ENCODE assay signal across 15 cellular contexts in genomic region chr12:75892779-75893408, GRCh38.
DNase-seq lines count a peak whose midpoint lies in the region; ATAC-seq, FAIRE-seq and TF ChIP-seq lines count a peak whose summit lies in the region.
"Had no signal": no experiment of that assay in that cellular context is flagged by ENCODE, and none has a peak within 500 bp of the region (broad histone marks: within the 10 kb centered on the region; RNA-seq: fewer than 3 reads in every experiment).

No MANE protein-coding gene starts in this region.

- H2AFZ ChIP-seq in K562 (ENCODE audit: low read depth, low read length): no peak overlapping the region
- H2AFZ ChIP-seq: neural progenitor cell had no signal

- no peaks in the 10 kb centered on the region for H3K36me3 ChIP-seq in K562 (ENCODE audit: control insufficient read depth, insufficient read depth, low read length)
- H3K36me3 ChIP-seq: BLaER1 treated with 17β-estradiol and CSF1 and Interleukin-3, amounts not matched to agents 10 nM and 100 nM; neural progenitor cell; uterus; WERI-Rb-1 had no signal

- no peak overlapping the region for H3K9ac ChIP-seq in K562 (ENCODE audit: insufficient read depth in 1 of 2, low read depth in 2 of 2, low read length in 2 of 2)
- H3K9ac ChIP-seq: BLaER1 treated with 17β-estradiol and CSF1 and Interleukin-3, amounts not matched to agents 10 nM and 100 nM; neural progenitor cell had no signal

- TF ChIP-seq EP300 in K562 (IDR thresholded peaks at IDR 0.05; ENCODE audit: low read length): peak; percentile 95

- 0% methylated on average over 4 of the region's 5 CpGs for WGBS in K562 (ENCODE audit: insufficient coverage, low coverage, missing lambda C conversion rate)

- H3K27me3 ChIP-seq in K562 (ENCODE audit: control insufficient read depth in 2 of 2, insufficient read depth in 2 of 2, low read length in 2 of 2): no peaks in the 10 kb centered on the region; a peak in 1 of 5 replicates
- H3K27me3 ChIP-seq: BLaER1 treated with 17β-estradiol and CSF1 and Interleukin-3, amounts not matched to agents 10 nM and 100 nM; neural progenitor cell; uterus had no signal

- BruUV-seq in Calu3 (replicated peaks; lab: Mats Ljungman, UMichigan) (no TSS peak), K562 (replicated peaks; lab: Mats Ljungman, UMichigan) (no TSS peak)

- peaks cover 70% of the 10 kb centered on the region for H3K4me1 Mint-ChIP-seq in Calu3 (ENCODE audit: low read depth, unreplicated experiment)
- H3K4me1 Mint-ChIP-seq in activated T-cell treated with anti-CD3 and anti-CD28 coated beads, Interleukin-2, amount 50 U/mL, for 24 hours (ENCODE audit: low read depth): peaks cover 12% of the 10 kb centered on the region

- 0 out of 2 replicates have a peak overlapping the region, but pooled peaks have one; percentile 41 for H3K4me2 ChIP-seq in K562 (ENCODE audit: insufficient read depth, low read length)
- H3K4me2 ChIP-seq: BLaER1 treated with 17β-estradiol and CSF1 and Interleukin-3, amounts not matched to agents 10 nM and 100 nM; neural progenitor cell had no signal

- intact Hi-C loops in Calu3 (cut with micrococcal nuclease; ENCODE audit: unreplicated experiment): loop anchor here (5.0 kb wide), 1 partner anchor 39 kb away; no protein-coding TSS in a partner anchor
- intact Hi-C loops in K562 (cut with micrococcal nuclease): loop anchor here (1.0 to 10.0 kb wide), 4 partner anchors 41 to 188 kb away; partner anchors contain the start of gene PHLDA1

- no peak overlapping the region for H3K4me3 ChIP-seq in K562
- H3K4me3 ChIP-seq: BLaER1 treated with 17β-estradiol and CSF1 and Interleukin-3, amounts not matched to agents 10 nM and 100 nM; neural progenitor cell; uterus had no signal

- peak; percentile 30 for DNase-seq in Calu3
- DNase-seq in LoVo (ENCODE audit: low spot score): peak; percentile 81
- DNase-seq in K562 (ENCODE audit: extremely low read depth in 1 of 4, low spot score in 3 of 4): peak; percentile 68 to 94 (median 80)
- DNase-seq in kidney tubule cell (ENCODE audit: low spot score): peak; percentile 73
- DNase-seq in NCI-H2171 (lab: John Stamatoyannopoulos, UW): no peak
- DNase-seq in DMS53 treated with DMSO at 0.1 percent for 48 hours (lab: John Stamatoyannopoulos, UW; ENCODE audit: unreplicated experiment): no peak
- DNase-seq in activated T-cell treated with anti-CD3 and anti-CD28 coated beads, Interleukin-2, amount 50 U/mL, for 24 hours: no peak
- DNase-seq: aorta; stimulated activated CD4-positive, alpha-beta T cell treated with anti-CD3 and anti-CD28 coated beads, Interleukin-12 subunit alpha, Interleukin-12 subunit beta, amount 100 ng/mL, for 4 hours; uterus; WERI-Rb-1 had no signal

- no peaks in the 10 kb centered on the region for H3K79me2 ChIP-seq in K562 (ENCODE audit: control insufficient read depth, insufficient read depth, low read length)

- no peaks in the 10 kb centered on the region for H3K9me3 Mint-ChIP-seq in Calu3 (ENCODE audit: low read depth, unreplicated experiment)
- no peaks in the 10 kb centered on the region for H3K9me3 Mint-ChIP-seq in activated T-cell treated with anti-CD3 and anti-CD28 coated beads, Interleukin-2, amount 50 U/mL, for 24 hours
- H3K9me3 Mint-ChIP-seq: neural progenitor cell had no signal

- H3K9me1 ChIP-seq in K562 (ENCODE audit: control insufficient read depth, insufficient read depth, low read length): no peaks in the 10 kb centered on the region

- peak; percentile 26 to 46; a peak in 3 of 4 replicates for TF ChIP-seq RAD21 in K562 (CRISPR knock-in tag; conservative IDR thresholded peaks at IDR 0.05 in 1 of 2, IDR thresholded peaks at IDR 0.05 in 1 of 2)

- H3K4me1 ChIP-seq in K562 (replicated peaks in 1 of 2; ENCODE audit: control insufficient read depth in 2 of 2, insufficient read depth in 2 of 2, low read length in 2 of 2): peaks cover 0 to 22% of the 10 kb centered on the region in 2 experiments; a peak in 4 of 5 replicates
- H3K4me1 ChIP-seq: uterus had no signal

- peak overlapping the region; percentile 7 for H3K27ac Mint-ChIP-seq in Calu3 (ENCODE audit: unreplicated experiment)
- no peak overlapping the region for H3K27ac Mint-ChIP-seq in activated T-cell treated with anti-CD3 and anti-CD28 coated beads, Interleukin-2, amount 50 U/mL, for 24 hours
- H3K27ac Mint-ChIP-seq: neural progenitor cell had no signal

- H3K27ac ChIP-seq in K562 (ENCODE audit: extremely low read depth, low read depth, low read length): no peak overlapping the region; the same call in 2 of the 3 replicates
- H3K27ac ChIP-seq: BLaER1 treated with 17β-estradiol and CSF1 and Interleukin-3, amounts not matched to agents 10 nM and 100 nM; neural progenitor cell; RWPE1; uterus; WERI-Rb-1 had no signal

- H3K36me3 Mint-ChIP-seq in Calu3 (ENCODE audit: insufficient read depth, unreplicated experiment): no peaks in the 10 kb centered on the region
- H3K36me3 Mint-ChIP-seq in activated T-cell treated with anti-CD3 and anti-CD28 coated beads, Interleukin-2, amount 50 U/mL, for 24 hours (ENCODE audit: low read depth): no peaks in the 10 kb centered on the region
- H3K36me3 Mint-ChIP-seq: neural progenitor cell had no signal

- TF ChIP-seq CTCF in Calu3 (IDR thresholded peaks at IDR 0.05; ENCODE audit: unreplicated experiment): no peak
- TF ChIP-seq CTCF in K562 (IDR thresholded peaks at IDR 0.05 in 2 of 3, conservative IDR thresholded peaks at IDR 0.05 in 1 of 3; ENCODE audit: insufficient read depth in 2 of 3, low read depth in 1 of 3, low read length in 3 of 3): peak in 1 of 3 experiments; percentile 10; a peak in 1 of 6 replicates

- no peak for TF ChIP-seq POLR2A in K562 (conservative IDR thresholded peaks at IDR 0.05)

- H4K20me1 ChIP-seq in K562 (replicated peaks; ENCODE audit: control insufficient read depth, insufficient read depth, low read length): no peaks in the 10 kb centered on the region; the same call in 1 of the 2 replicates
- H4K20me1 ChIP-seq: BLaER1 treated with 17β-estradiol and CSF1 and Interleukin-3, amounts not matched to agents 10 nM and 100 nM had no signal

- POLR2A ChIA-PET in K562 (lab: Yijun Ruan, JAX): interaction anchor here (0.6 kb wide), 1 partner anchor 712 kb away, joined by 3 read pairs; no protein-coding TSS in a partner anchor

- H3K4me3 Mint-ChIP-seq in Calu3 (ENCODE audit: low read depth, unreplicated experiment): no peak overlapping the region
- H3K4me3 Mint-ChIP-seq in activated T-cell treated with anti-CD3 and anti-CD28 coated beads, Interleukin-2, amount 50 U/mL, for 24 hours: no peak overlapping the region
- H3K4me3 Mint-ChIP-seq: neural progenitor cell had no signal

- in situ Hi-C loops in K562 (cut with MboI): no loop called here

- CTCF ChIA-PET in Calu3 (lab: Charles Lee) (no interaction called here), K562 (lab: Yijun Ruan, JAX; ENCODE audit: low intra/inter-chr PET ratio) (no interaction called here)

- peak; percentile 98 for FAIRE-seq in K562 (lab: Jason Lieb, UNC)

- H3K9me3 ChIP-seq in K562 (replicated peaks; ENCODE audit: control insufficient read depth, insufficient read depth, low read depth, low read length): no peaks in the 10 kb centered on the region
- H3K9me3 ChIP-seq: uterus had no signal

- no peaks in the 10 kb centered on the region for H3K27me3 Mint-ChIP-seq in Calu3 (ENCODE audit: unreplicated experiment)
- peaks cover 22% of the 10 kb centered on the region for H3K27me3 Mint-ChIP-seq in activated T-cell treated with anti-CD3 and anti-CD28 coated beads, Interleukin-2, amount 50 U/mL, for 24 hours

- ATAC-seq in K562 (peak; percentile 98), HG02678 (IDR thresholded peaks at IDR 0.05; ENCODE audit: unreplicated experiment) (no peak)

TF ChIP-seq in K562, 482 proteins besides CTCF, POLR2A, EP300 and RAD21 (continues in another document):
- TF ChIP-seq LEF1 (IDR thresholded peaks at IDR 0.05): peak; percentile 82
- no peak; the same call in 1 of the 2 replicates for TF ChIP-seq TRIM28 (IDR thresholded peaks at IDR 0.05)
- TF ChIP-seq ETV6 (IDR thresholded peaks at IDR 0.05; ENCODE audit: borderline replicate concordance in 1 of 2, low read depth in 2 of 2, low read length in 1 of 2): peak in 1 of 2 experiments; percentile 87; a peak in 1 of 4 replicates
- no peak for TF ChIP-seq ETV6 (CRISPR knock-in tag; IDR thresholded peaks at IDR 0.05; ENCODE audit: borderline replicate concordance)
- TF ChIP-seq, protein P1, sequence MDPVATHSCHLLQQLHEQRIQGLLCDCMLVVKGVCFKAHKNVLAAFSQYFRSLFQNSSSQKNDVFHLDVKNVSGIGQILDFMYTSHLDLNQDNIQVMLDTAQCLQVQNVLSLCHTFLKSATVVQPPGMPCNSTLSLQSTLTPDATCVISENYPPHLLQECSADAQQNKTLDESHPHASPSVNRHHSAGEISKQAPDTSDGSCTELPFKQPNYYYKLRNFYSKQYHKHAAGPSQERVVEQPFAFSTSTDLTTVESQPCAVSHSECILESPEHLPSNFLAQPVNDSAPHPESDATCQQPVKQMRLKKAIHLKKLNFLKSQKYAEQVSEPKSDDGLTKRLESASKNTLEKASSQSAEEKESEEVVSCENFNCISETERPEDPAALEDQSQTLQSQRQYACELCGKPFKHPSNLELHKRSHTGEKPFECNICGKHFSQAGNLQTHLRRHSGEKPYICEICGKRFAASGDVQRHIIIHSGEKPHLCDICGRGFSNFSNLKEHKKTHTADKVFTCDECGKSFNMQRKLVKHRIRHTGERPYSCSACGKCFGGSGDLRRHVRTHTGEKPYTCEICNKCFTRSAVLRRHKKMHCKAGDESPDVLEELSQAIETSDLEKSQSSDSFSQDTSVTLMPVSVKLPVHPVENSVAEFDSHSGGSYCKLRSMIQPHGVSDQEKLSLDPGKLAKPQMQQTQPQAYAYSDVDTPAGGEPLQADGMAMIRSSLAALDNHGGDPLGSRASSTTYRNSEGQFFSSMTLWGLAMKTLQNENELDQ (CRISPR knock-in tag; IDR thresholded peaks at IDR 0.05; ENCODE audit: borderline replicate concordance): no peak
- no peak for TF ChIP-seq ZNF77 (CRISPR knock-in tag; IDR thresholded peaks at IDR 0.05)
- TF ChIP-seq POU5F1 (IDR thresholded peaks at IDR 0.05; ENCODE audit: borderline replicate concordance, low read depth, low read length, partially characterized antibody): no peak
- TF ChIP-seq MAFG (tag; conservative IDR thresholded peaks at IDR 0.05): no peak

Comparison
In these comparisons a context has a peak if more than half of its experiments do, and no peak if none do; other contexts are left out.
1. DNase-seq: peak in Calu3 (single experiment), LoVo (single experiment), K562 (4 of 4) and kidney tubule cell (single experiment); none in NCI-H2171 (single experiment), DMS53 treated with DMSO at 0.1 percent for 48 hours (single experiment) and activated T-cell treated with anti-CD3 and anti-CD28 coated beads, Interleukin-2, amount 50 U/mL, for 24 hours (single experiment).